Comparison of ENCODE assay signal across 17 cellular contexts in genomic region chr21:43826623-43826974, GRCh38. TPM values are rescaled to one million over a fixed set of nuclear protein-coding genes. Genes with fewer than 3 reads are reported as not detected.
DNase-seq lines count a peak whose midpoint lies in the region; ATAC-seq, FAIRE-seq and TF ChIP-seq lines count a peak whose summit lies in the region.
"Had no signal": no experiment of that assay in that cellular context is flagged by ENCODE, and none has a peak within 500 bp of the region (broad histone marks: within the 10 kb centered on the region; RNA-seq: fewer than 3 reads in every experiment).

No MANE protein-coding gene starts in this region.

- H3K4ac ChIP-seq in H1 (replicated peaks; ENCODE audit: insufficient read length, low read depth, low read length) = no peak overlapping the region

- peak overlapping the region; percentile 33 for H2BK120ac ChIP-seq in H1 (replicated peaks; ENCODE audit: low read depth, low read length)

- no peak overlapping the region; the same call in 1 of the 2 replicates for H2AFZ ChIP-seq in H1 (ENCODE audit: low read length)
- no peak overlapping the region for H2AFZ ChIP-seq in smooth muscle cell (ENCODE audit: low read depth)

- no peaks in the 10 kb centered on the region for H3K36me3 Mint-ChIP-seq in progenitor cell of endocrine pancreas (ENCODE audit: insufficient read depth)
- H3K36me3 Mint-ChIP-seq: activated CD4-positive, alpha-beta memory T cell treated with anti-CD3 and anti-CD28 coated beads for 36 hours; activated naive CD8-positive, alpha-beta T cell had no signal

- H4K20me1 ChIP-seq in H1 (replicated peaks in 1 of 2; ENCODE audit: control insufficient read depth in 1 of 2, insufficient read depth in 2 of 2, low read length in 2 of 2) (no peaks in the 10 kb centered on the region), smooth muscle cell (ENCODE audit: low read depth) (no peaks in the 10 kb centered on the region)
- H4K20me1 ChIP-seq: BLaER1 had no signal

- H3K36me3 ChIP-seq in NT2/D1 (ENCODE audit: insufficient read depth, insufficient read length, low read length) (no peaks in the 10 kb centered on the region), H1 (ENCODE audit: control insufficient read depth in 2 of 4, insufficient read depth in 4 of 4, low read length in 3 of 4) (no peaks in the 10 kb centered on the region), smooth muscle cell (ENCODE audit: low read depth) (no peaks in the 10 kb centered on the region)
- H3K36me3 ChIP-seq: BLaER1 had no signal

- ATAC-seq in HG03342 (IDR thresholded peaks at IDR 0.05; ENCODE audit: unreplicated experiment) = no peak

- H3K79me2 ChIP-seq in H1 (ENCODE audit: control insufficient read depth in 1 of 2, insufficient read depth in 2 of 2, low read length in 2 of 2) = no peaks in the 10 kb centered on the region
- no peaks in the 10 kb centered on the region for H3K79me2 ChIP-seq in smooth muscle cell (ENCODE audit: low read depth)

- H4K8ac ChIP-seq in H1 (ENCODE audit: extremely low read depth, insufficient read depth, low read length) = peak overlapping the region; percentile 89; the same call in 1 of the 2 replicates

- H3K4me3 Mint-ChIP-seq in progenitor cell of endocrine pancreas (ENCODE audit: low read depth) = peak overlapping the region; percentile 14
- H3K4me3 Mint-ChIP-seq: activated CD4-positive, alpha-beta memory T cell treated with anti-CD3 and anti-CD28 coated beads for 36 hours; activated naive CD8-positive, alpha-beta T cell; brain had no signal

- H3K56ac ChIP-seq in H1 (replicated peaks; ENCODE audit: insufficient read length, low read depth, low read length) = no peak overlapping the region

- H3F3A ChIP-seq in smooth muscle cell (ENCODE audit: low read depth) = peaks cover 3% of the 10 kb centered on the region

- no peak for TF ChIP-seq EP300 in H1 (IDR thresholded peaks at IDR 0.05; ENCODE audit: borderline replicate concordance in 1 of 2, low read depth in 2 of 2, low read length in 2 of 2)

- no peak overlapping the region for H2BK15ac ChIP-seq in H1 (ENCODE audit: low read length)

- H3K27ac ChIP-seq in H1 (ENCODE audit: low read depth, low read length) (no peak overlapping the region), smooth muscle cell (ENCODE audit: low read depth) (no peak overlapping the region)
- H3K27ac ChIP-seq: BLaER1, coronary artery had no signal

- H3K27me3 ChIP-seq in NT2/D1 (ENCODE audit: insufficient read depth, insufficient read length) (no peaks in the 10 kb centered on the region), H1 (replicated peaks in 1 of 4; ENCODE audit: control insufficient read depth in 3 of 4, extremely low read depth in 1 of 4, insufficient read depth in 3 of 4, low read length in 3 of 4) (no peaks in the 10 kb centered on the region), smooth muscle cell (ENCODE audit: low read depth) (no peaks in the 10 kb centered on the region)
- H3K27me3 ChIP-seq: BLaER1 had no signal

- H3K14ac ChIP-seq in H1 (ENCODE audit: insufficient read length) = no peak overlapping the region

- TF ChIP-seq CTCF in H1 (IDR thresholded peaks at IDR 0.05; ENCODE audit: control extremely low read depth in 1 of 3, insufficient read depth in 1 of 3, low read depth in 1 of 3, low read length in 3 of 3) (no peak), progenitor cell of endocrine pancreas (IDR thresholded peaks at IDR 0.05; ENCODE audit: unreplicated experiment) (no peak), smooth muscle cell (IDR thresholded peaks at IDR 0.05; ENCODE audit: borderline replicate concordance, insufficient read depth, poor library complexity, severe bottlenecking) (no peak)

- H2AK5ac ChIP-seq in H1 (ENCODE audit: low read depth, low read length) = no peak overlapping the region; the same call in 1 of the 2 replicates

- POLR2A ChIA-PET in H1 (lab: Charles Lee; ENCODE audit: partially characterized antibody) = interaction anchor here (1.3 to 1.5 kb wide), 3 partner anchors 10 to 20 kb away, joined by 4 to 6 read pairs (median 5); no protein-coding TSS in a partner anchor

- H3K23me2 ChIP-seq in H1 (ENCODE audit: low read depth, low read length) = no peaks in the 10 kb centered on the region

- H3K4me1 ChIP-seq in NT2/D1 (ENCODE audit: insufficient read depth, insufficient read length) (peaks cover 16% of the 10 kb centered on the region), H1 (replicated peaks in 1 of 4; ENCODE audit: control insufficient read depth in 3 of 4, insufficient read depth in 4 of 4, low read length in 3 of 4) (peaks cover 0 to 7% (median 4%) of the 10 kb centered on the region in 4 experiments; a peak in 3 of 7 replicates), smooth muscle cell (ENCODE audit: low read depth) (no peaks in the 10 kb centered on the region)

- no peaks in the 10 kb centered on the region for H3K9me3 Mint-ChIP-seq in progenitor cell of endocrine pancreas (ENCODE audit: low read depth)
- H3K9me3 Mint-ChIP-seq: activated CD4-positive, alpha-beta memory T cell treated with anti-CD3 and anti-CD28 coated beads for 36 hours had no signal

- peak overlapping the region; percentile 43 for H2BK20ac ChIP-seq in H1 (ENCODE audit: low read length)

- 0 out of 2 replicates have a peak, but pooled peaks cover under 1% of the 10 kb centered on the region for H3K9me3 ChIP-seq in NT2/D1 (ENCODE audit: insufficient read depth, low read length)
- H3K9me3 ChIP-seq in H1 (ENCODE audit: insufficient read depth in 2 of 2, low read depth in 1 of 2, low read length in 1 of 2) = peaks cover 0 to 8% of the 10 kb centered on the region in 2 experiments; a peak in 1 of 4 replicates
- no peaks in the 10 kb centered on the region for H3K9me3 ChIP-seq in smooth muscle cell (replicated peaks; ENCODE audit: low read depth)

- CTCF ChIA-PET in H1 (lab: Charles Lee; ENCODE audit: partially characterized antibody) = interaction anchor here (0.8 to 3.2 kb wide), 9 partner anchors 9 to 147 kb away, joined by 3 to 26 read pairs (median 5); no protein-coding TSS in a partner anchor

- no peaks in the 10 kb centered on the region for H3K79me1 ChIP-seq in H1 (ENCODE audit: low read depth, low read length)

- peaks cover 6% of the 10 kb centered on the region for H3K4me1 Mint-ChIP-seq in progenitor cell of endocrine pancreas (ENCODE audit: low read depth)
- H3K4me1 Mint-ChIP-seq: brain had no signal

- peak; percentile 28 for DNase-seq in D341Med (ENCODE audit: low spot score)
- DNase-seq in NT2/D1 (ENCODE audit: low read depth, low spot score) = no peak
- no peak for DNase-seq in H1 (ENCODE audit: low read depth in 1 of 2, low spot score in 2 of 2)
- no peak for DNase-seq in progenitor cell of endocrine pancreas (ENCODE audit: low spot score, unreplicated experiment)
- no peak for DNase-seq in stimulated activated naive CD4-positive, alpha-beta T cell treated with Interleukin-2 at 50 U/mL for 16 hours (lab: John Stamatoyannopoulos, UW)
- DNase-seq in smooth muscle cell (lab: John Stamatoyannopoulos, UW; ENCODE audit: unreplicated experiment) = no peak
- DNase-seq: activated CD4-positive, alpha-beta memory T cell treated with anti-CD3 and anti-CD28 coated beads for 36 hours; activated T-cell treated with anti-CD3 and anti-CD28 coated beads, Interleukin-2, amount 50 U/mL, for 48 hours; foreskin melanocyte; GDM1; RPMI8226; T-helper 1 cell had no signal

- no peak overlapping the region for H2BK5ac ChIP-seq in H1 (ENCODE audit: low read depth, low read length)

- FAIRE-seq in H1 (lab: Jason Lieb, UNC) = no peak

- H4K5ac ChIP-seq in H1 (ENCODE audit: insufficient read length, low read depth, low read length) = no peak overlapping the region

- H3K18ac ChIP-seq in H1 (ENCODE audit: extremely low read depth, low read length) = peak overlapping the region; percentile 32

- TF ChIP-seq RAD21 in H1 (IDR thresholded peaks at IDR 0.05 in 1 of 2, conservative IDR thresholded peaks at IDR 0.05 in 1 of 2; ENCODE audit: low read depth in 2 of 2, low read length in 2 of 2) = no peak

- H3K27ac Mint-ChIP-seq in progenitor cell of endocrine pancreas = peak overlapping the region; percentile 69
- H3K27ac Mint-ChIP-seq: activated CD4-positive, alpha-beta memory T cell treated with anti-CD3 and anti-CD28 coated beads for 36 hours; activated naive CD8-positive, alpha-beta T cell; brain had no signal

- H3K27me3 Mint-ChIP-seq in progenitor cell of endocrine pancreas = peaks cover 12% of the 10 kb centered on the region
- H3K27me3 Mint-ChIP-seq: activated naive CD8-positive, alpha-beta T cell had no signal

- H3K23ac ChIP-seq in H1 (ENCODE audit: insufficient read length) = no peak overlapping the region

- TF ChIP-seq POLR2A in H1 (IDR thresholded peaks at IDR 0.05; ENCODE audit: control extremely low read depth in 1 of 2, low read depth in 2 of 2, low read length in 2 of 2) = no peak

- no peak overlapping the region; a peak in 1 of 4 replicates for H3K4me2 ChIP-seq in H1 (ENCODE audit: insufficient read depth in 1 of 2, low read depth in 2 of 2, low read length in 2 of 2)
- no peak overlapping the region for H3K4me2 ChIP-seq in smooth muscle cell
- H3K4me2 ChIP-seq: BLaER1 had no signal

- H3K4me3 ChIP-seq in NT2/D1 (ENCODE audit: insufficient read length, low read depth) = no peak overlapping the region
- no peak overlapping the region for H3K4me3 ChIP-seq in H1 (ENCODE audit: extremely low read depth in 1 of 4, insufficient read depth in 2 of 4, low read depth in 3 of 4, low read length in 4 of 4)
- no peak overlapping the region for H3K4me3 ChIP-seq in smooth muscle cell
- H3K4me3 ChIP-seq: BLaER1, coronary artery had no signal

- peak overlapping the region; percentile 1 for H3K9ac ChIP-seq in NT2/D1 (ENCODE audit: insufficient read length, low read depth)
- no peak overlapping the region for H3K9ac ChIP-seq in H1 (replicated peaks in 1 of 4; ENCODE audit: extremely low read depth in 1 of 4, low read depth in 3 of 4, low read length in 3 of 4)
- no peak overlapping the region for H3K9ac ChIP-seq in smooth muscle cell (ENCODE audit: low read depth)
- H3K9ac ChIP-seq: BLaER1 had no signal

- H4K91ac ChIP-seq in H1 (replicated peaks; ENCODE audit: insufficient read length, low read length) = no peak overlapping the region

- H2BK12ac ChIP-seq in H1 (ENCODE audit: low read depth, low read length) = peak overlapping the region; percentile 33; the same call in 1 of the 2 replicates

- 82% methylated on average over 8 of the region's 8 CpGs; no CpG with 5 or more reads in 1 of the 2 experiments for WGBS in H1 (ENCODE audit: extremely low coverage in 1 of 2, insufficient coverage in 1 of 2, insufficient read length in 1 of 2, insufficient replicate concordance in 2 of 2, low coverage in 1 of 2, low lambda C conversion rate in 2 of 2, missing lambda C conversion rate in 1 of 2), 2 experiments
- 98% methylated on average over 8 of the region's 8 CpGs for WGBS in smooth muscle cell (ENCODE audit: low lambda C conversion rate)

RNA-seq across cellular contexts. Expression of gene RRP1, which starts 37.2 kb away (rescaled TPM):
- total RNA-seq in H1 (2021; fragmentation: NEBNext Ultra II Directional; extraction: Animal tissue kit (Norgen Biotek cat#: 25700)) = 54.3 and 55.2 TPM in 2 replicates
- polyA plus RNA-seq in H1 (2011; rRNA removed) = 11.6 and 22.8 TPM in 2 replicates
- 30.9 TPM for polyA plus RNA-seq in H1 (2011; cell fraction: cytosol; rRNA removed)
- polyA plus RNA-seq in H1 (2011; cell fraction: nucleus; rRNA removed) = 73.1 TPM
- polyA plus RNA-seq in H1 (2012, experiment 1 of 2) = 44.1 to 55.7 TPM (median 49.9 TPM) in 4 replicates
- polyA plus RNA-seq in H1 (2012, experiment 2 of 2) = 36.7 TPM
- 34.0 TPM for polyA plus RNA-seq in H1 (2013, experiment 1 of 2)
- polyA plus RNA-seq in H1 (2013, experiment 2 of 2) = 32.3 TPM
- 23.5 and 28.3 TPM in 2 replicates for polyA minus RNA-seq in H1 (2011; rRNA and poly(A)+ RNA removed)
- 18.1 TPM for polyA minus RNA-seq in H1 (2011; cell fraction: cytosol; rRNA and poly(A)+ RNA removed)
- polyA minus RNA-seq in H1 (2011; cell fraction: nucleus; rRNA and poly(A)+ RNA removed) = 53.8 TPM
- 30.9 and 32.6 TPM in 2 replicates for total RNA-seq in progenitor cell of endocrine pancreas
- 8.7 and 11.3 TPM in 2 replicates for total RNA-seq in smooth muscle cell
- 17.5 and 23.7 TPM in 2 replicates for polyA plus RNA-seq in smooth muscle cell

RNA-seq across cellular contexts. Expression of gene AGPAT3, which starts 38.4 kb away (rescaled TPM):
- total RNA-seq in H1 (2021; fragmentation: NEBNext Ultra II Directional; extraction: Animal tissue kit (Norgen Biotek cat#: 25700)) = 5.8 and 5.9 TPM in 2 replicates
- polyA plus RNA-seq in H1 (2011; rRNA removed) (6.7 and 7.3 TPM in 2 replicates), smooth muscle cell (10.9 and 17.4 TPM in 2 replicates)
- polyA plus RNA-seq in H1 (2011; cell fraction: cytosol; rRNA removed) = 5.3 TPM
- 8.9 TPM for polyA plus RNA-seq in H1 (2011; cell fraction: nucleus; rRNA removed)
- polyA plus RNA-seq in H1 (2012, experiment 1 of 2) = 5.0 to 8.9 TPM (median 7.8 TPM) in 4 replicates
- 4.7 TPM for polyA plus RNA-seq in H1 (2012, experiment 2 of 2)
- polyA plus RNA-seq in H1 (2013, experiment 1 of 2) = 7.3 TPM
- 8.3 TPM for polyA plus RNA-seq in H1 (2013, experiment 2 of 2)
- 8.1 and 15.0 TPM in 2 replicates for polyA minus RNA-seq in H1 (2011; rRNA and poly(A)+ RNA removed)
- 8.5 TPM for polyA minus RNA-seq in H1 (2011; cell fraction: cytosol; rRNA and poly(A)+ RNA removed)
- polyA minus RNA-seq in H1 (2011; cell fraction: nucleus; rRNA and poly(A)+ RNA removed) = 10.8 TPM
- total RNA-seq in progenitor cell of endocrine pancreas (50.5 and 55.2 TPM in 2 replicates), smooth muscle cell (12.1 and 17.2 TPM in 2 replicates)

RNA-seq across cellular contexts. Expression of gene CSTB, which starts 50.5 kb away (rescaled TPM):
- total RNA-seq in H1 (2021; fragmentation: NEBNext Ultra II Directional; extraction: Animal tissue kit (Norgen Biotek cat#: 25700)) = 53.8 and 54.5 TPM in 2 replicates
- 63.1 and 64.1 TPM in 2 replicates for polyA plus RNA-seq in H1 (2011; rRNA removed)
- 51.1 TPM for polyA plus RNA-seq in H1 (2011; cell fraction: cytosol; rRNA removed)
- polyA plus RNA-seq in H1 (2011; cell fraction: nucleus; rRNA removed) = 43.7 TPM
- polyA plus RNA-seq in H1 (2012, experiment 1 of 2) = 74.6 to 90.9 TPM (median 78.1 TPM) in 4 replicates
- 68.8 TPM for polyA plus RNA-seq in H1 (2012, experiment 2 of 2)
- 121 TPM for polyA plus RNA-seq in H1 (2013, experiment 1 of 2)
- polyA plus RNA-seq in H1 (2013, experiment 2 of 2) = 128 TPM
- polyA minus RNA-seq in H1 (2011; rRNA and poly(A)+ RNA removed) = 31.5 and 33.0 TPM in 2 replicates
- polyA minus RNA-seq in H1 (2011; cell fraction: cytosol; rRNA and poly(A)+ RNA removed) = 17.4 TPM
- polyA minus RNA-seq in H1 (2011; cell fraction: nucleus; rRNA and poly(A)+ RNA removed) = 15.0 TPM
- 42.0 and 42.6 TPM in 2 replicates for total RNA-seq in progenitor cell of endocrine pancreas
- 22.2 and 29.9 TPM in 2 replicates for total RNA-seq in smooth muscle cell
- polyA plus RNA-seq in smooth muscle cell = 74.0 and 97.6 TPM in 2 replicates
